ENCODE assay signal across 20 cellular contexts in genomic region chr5:112165399-112165798, GRCh38.
DNase-seq lines count a peak whose midpoint lies in the region; ATAC-seq and TF ChIP-seq lines count a peak whose summit lies in the region.
"Had no signal": no experiment of that assay in that cellular context is flagged by ENCODE, and none has a peak within 500 bp of the region (broad histone marks: within the 10 kb centered on the region; RNA-seq: fewer than 3 reads in every experiment).

No MANE protein-coding gene starts in this region.

- H3K27ac Mint-ChIP-seq in HFFc6 (peak overlapping the region; percentile 27; the same call in 1 of the 2 replicates), neural crest cell (ENCODE audit: unreplicated experiment) (no peak overlapping the region)
- H3K27ac Mint-ChIP-seq in activated naive CD8-positive, alpha-beta T cell treated with anti-CD3 and anti-CD28 coated beads, Interleukin-2, amount 10 ng/mL, durations not matched to agents 7 days and 5 days: peak overlapping the region; percentile 3
- H3K27ac Mint-ChIP-seq: dendritic cell treated with granulocyte-macrophage colony-stimulating factor and Interleukin-4, amounts not matched to agents 40 ng/mL and 50 ng/mL, for 4 days had no signal

- H3K9me3 Mint-ChIP-seq in HFFc6: no peaks in the 10 kb centered on the region
- peaks cover under 1% of the 10 kb centered on the region for H3K9me3 Mint-ChIP-seq in activated naive CD8-positive, alpha-beta T cell treated with anti-CD3 and anti-CD28 coated beads, Interleukin-2, amount 10 ng/mL, durations not matched to agents 7 days and 5 days
- H3K9me3 Mint-ChIP-seq in neural crest cell: peaks cover 3% of the 10 kb centered on the region
- H3K9me3 Mint-ChIP-seq: dendritic cell treated with granulocyte-macrophage colony-stimulating factor and Interleukin-4, amounts not matched to agents 40 ng/mL and 50 ng/mL, for 4 days; immature natural killer cell had no signal

- DNase-seq in NCI-H82 (lab: John Stamatoyannopoulos, UW): peak; percentile 14
- no peak for DNase-seq in NCI-H82 treated with DMSO at 0.1 percent for 48 hours (lab: John Stamatoyannopoulos, UW; ENCODE audit: unreplicated experiment)
- DNase-seq in HFFc6: no peak
- no peak for DNase-seq in activated naive CD8-positive, alpha-beta T cell treated with anti-CD3 and anti-CD28 coated beads, Interleukin-2, amount 10 ng/mL, durations not matched to agents 7 days and 5 days
- DNase-seq in neural crest cell (ENCODE audit: low read depth, low spot score): no peak
- DNase-seq in SIG-M5 treated with dmso at 0.1 percent for 504 hours (lab: John Stamatoyannopoulos, UW; ENCODE audit: unreplicated experiment): no peak
- DNase-seq in NCI-H226: no peak
- DNase-seq: activated CD4-positive, CD25-positive, alpha-beta regulatory T cell treated with anti-CD3 and anti-CD28 coated beads, Interleukin-2, amount 50 U/mL, for 72 hours; adrenal gland; GDM1; heart left ventricle; immature natural killer cell; left lung; NCI-H1092; NCI-H1930; NCI-H510A treated with DMSO at 0.1 percent for 48 hours; nephron progenitor cell; stimulated activated CD4-positive, alpha-beta T cell treated with anti-CD3 and anti-CD28 coated beads, Interleukin-2, amount 100 ng/mL, for 24 hours had no signal

- peaks cover 23% of the 10 kb centered on the region for H3K36me3 Mint-ChIP-seq in HFFc6 (ENCODE audit: low read depth)
- peaks cover 10% of the 10 kb centered on the region for H3K36me3 Mint-ChIP-seq in activated naive CD8-positive, alpha-beta T cell treated with anti-CD3 and anti-CD28 coated beads, Interleukin-2, amount 10 ng/mL, durations not matched to agents 7 days and 5 days
- peaks cover 25% of the 10 kb centered on the region for H3K36me3 Mint-ChIP-seq in neural crest cell (ENCODE audit: low read depth)

- H3K4me1 Mint-ChIP-seq in HFFc6 (ENCODE audit: low read depth) (peaks cover 27% of the 10 kb centered on the region), neural crest cell (peaks cover 23% of the 10 kb centered on the region)
- peaks cover 15% of the 10 kb centered on the region for H3K4me1 Mint-ChIP-seq in activated naive CD8-positive, alpha-beta T cell treated with anti-CD3 and anti-CD28 coated beads, Interleukin-2, amount 10 ng/mL, durations not matched to agents 7 days and 5 days

- H3K4me3 Mint-ChIP-seq in HFFc6 (no peak overlapping the region), neural crest cell (peak overlapping the region; percentile 38)
- no peak overlapping the region for H3K4me3 Mint-ChIP-seq in activated naive CD8-positive, alpha-beta T cell treated with anti-CD3 and anti-CD28 coated beads, Interleukin-2, amount 10 ng/mL, durations not matched to agents 7 days and 5 days
- H3K4me3 Mint-ChIP-seq: dendritic cell treated with granulocyte-macrophage colony-stimulating factor and Interleukin-4, amounts not matched to agents 40 ng/mL and 50 ng/mL, for 4 days; immature natural killer cell; nephron progenitor cell had no signal

- POLR2A ChIA-PET in activated naive CD8-positive, alpha-beta T cell treated with anti-CD3 and anti-CD28 coated beads, Interleukin-2, amount 10 ng/mL, durations not matched to agents 7 days and 5 days (lab: Charles Lee): no interaction called here

- no peak for ATAC-seq in activated naive CD8-positive, alpha-beta T cell treated with anti-CD3 and anti-CD28 coated beads, Interleukin-2, amount 10 ng/mL, durations not matched to agents 7 days and 5 days (ENCODE audit: low read depth)
- no peak for ATAC-seq in HG03175 (IDR thresholded peaks at IDR 0.05; ENCODE audit: unreplicated experiment)
- ATAC-seq: heart left ventricle, left lung had no signal

- H3K27me3 Mint-ChIP-seq in HFFc6 (ENCODE audit: insufficient read depth) (no peaks in the 10 kb centered on the region), neural crest cell (ENCODE audit: low read depth) (peaks cover 3% of the 10 kb centered on the region)
- no peaks in the 10 kb centered on the region for H3K27me3 Mint-ChIP-seq in activated naive CD8-positive, alpha-beta T cell treated with anti-CD3 and anti-CD28 coated beads, Interleukin-2, amount 10 ng/mL, durations not matched to agents 7 days and 5 days
- H3K27me3 Mint-ChIP-seq: dendritic cell treated with granulocyte-macrophage colony-stimulating factor and Interleukin-4, amounts not matched to agents 40 ng/mL and 50 ng/mL, for 4 days had no signal

- TF ChIP-seq CTCF in HFFc6 (IDR thresholded peaks at IDR 0.05): no peak
- no peak for TF ChIP-seq CTCF in neural crest cell (conservative IDR thresholded peaks at IDR 0.05)
